9 cellular contexts compared by ENCODE assay signal in the genomic region with DNA sequence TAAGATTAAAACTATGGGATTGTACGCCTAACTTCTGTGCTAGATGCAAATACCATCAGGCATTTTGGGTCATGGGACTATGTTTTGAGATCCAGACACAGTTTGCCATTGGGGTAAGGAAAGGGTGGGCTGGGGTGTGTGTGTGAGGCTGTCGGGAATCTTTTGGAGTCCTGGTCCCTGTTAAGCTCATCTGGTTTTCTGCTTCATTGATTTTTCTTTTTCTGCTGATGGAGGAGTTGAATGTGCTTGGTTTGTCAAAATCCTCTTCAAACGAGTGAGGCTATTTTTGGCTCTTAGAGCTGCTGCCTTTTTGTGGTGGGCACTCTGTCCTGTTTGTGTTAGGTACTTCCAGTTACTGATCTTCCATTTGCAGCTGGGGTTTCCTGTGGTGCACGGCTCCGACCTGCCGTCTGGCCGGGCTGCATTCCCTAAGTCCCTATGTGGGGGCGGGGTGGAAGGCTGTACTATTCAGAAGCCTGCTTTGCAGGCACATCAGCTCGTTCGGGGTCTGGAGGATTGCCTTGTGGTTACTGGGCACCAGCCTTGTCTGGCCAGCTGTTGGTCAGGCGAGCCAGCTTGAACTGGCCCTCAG. TPM values are rescaled to one million over a fixed set of nuclear protein-coding genes. Genes with fewer than 3 reads are reported as not detected.
DNase-seq lines count a peak whose midpoint lies in the region; ATAC-seq and TF ChIP-seq lines count a peak whose summit lies in the region.
"Had no signal": no experiment of that assay in that cellular context is flagged by ENCODE, and none has a peak within 500 bp of the region (broad histone marks: within the 10 kb centered on the region; RNA-seq: fewer than 3 reads in every experiment).

No MANE protein-coding gene starts in this region.

- no peaks in the 10 kb centered on the region for H3K9me3 Mint-ChIP-seq in Calu3 (ENCODE audit: low read depth, unreplicated experiment)
- no peaks in the 10 kb centered on the region for H3K9me3 Mint-ChIP-seq in activated CD4-positive, alpha-beta memory T cell treated with anti-CD3 and anti-CD28 coated beads, Interleukin-2, amount 10 ng/mL, durations not matched to agents 7 days and 5 days

- H3K4me2 ChIP-seq in neuronal stem cell (ENCODE audit: insufficient read depth, low read length, poor library complexity, severe bottlenecking) = peak overlapping the region; percentile 77

- H2AFZ ChIP-seq in neuronal stem cell (ENCODE audit: low read length) = no peak overlapping the region

- H3K23ac ChIP-seq in neuronal stem cell (ENCODE audit: low read depth, low read length, poor library complexity) = peak overlapping the region; percentile 45

- no peak overlapping the region for H2BK120ac ChIP-seq in neuronal stem cell (ENCODE audit: low read depth, low read length)

- peak overlapping the region in 3 of 4 donors; percentile 83 to 91 (median 89) for H3K27ac ChIP-seq in gastroesophageal sphincter
- H3K27ac ChIP-seq in neuronal stem cell (replicated peaks; ENCODE audit: low read length) = peak overlapping the region; percentile 30

- ATAC-seq in gastroesophageal sphincter (no peak), HG02678 (IDR thresholded peaks at IDR 0.05; ENCODE audit: unreplicated experiment) (no peak), GM21367 (IDR thresholded peaks at IDR 0.05; ENCODE audit: unreplicated experiment) (no peak)

- peak overlapping the region; percentile 4 for H3K18ac ChIP-seq in neuronal stem cell (ENCODE audit: low read length)

- H2BK5ac ChIP-seq in neuronal stem cell (ENCODE audit: low read length) = no peak overlapping the region

- H3K27ac Mint-ChIP-seq in Calu3 (ENCODE audit: unreplicated experiment) = peak overlapping the region; percentile 36
- peak overlapping the region; percentile 73 for H3K27ac Mint-ChIP-seq in activated CD4-positive, alpha-beta memory T cell treated with anti-CD3 and anti-CD28 coated beads, Interleukin-2, amount 10 ng/mL, durations not matched to agents 7 days and 5 days

- H2BK15ac ChIP-seq in neuronal stem cell (ENCODE audit: low read length) = no peak overlapping the region

- intact Hi-C loops in Calu3 (cut with micrococcal nuclease; ENCODE audit: unreplicated experiment) = loop anchor here (2.0 to 10.0 kb wide), 2 partner anchors 36 to 62 kb away; no protein-coding TSS in a partner anchor

- H3K9ac ChIP-seq in neuronal stem cell (ENCODE audit: low read depth, low read length, poor library complexity) = no peak overlapping the region

- TF ChIP-seq POLR2A in gastroesophageal sphincter (IDR thresholded peaks at IDR 0.05) = no peak

- no peak overlapping the region for H3K14ac ChIP-seq in neuronal stem cell (ENCODE audit: low read length)

- H3K36me3 Mint-ChIP-seq in Calu3 (ENCODE audit: insufficient read depth, unreplicated experiment) = peaks cover 76% of the 10 kb centered on the region
- H3K36me3 Mint-ChIP-seq in activated CD4-positive, alpha-beta memory T cell treated with anti-CD3 and anti-CD28 coated beads, Interleukin-2, amount 10 ng/mL, durations not matched to agents 7 days and 5 days (ENCODE audit: low read depth) = peaks cover 41% of the 10 kb centered on the region

- H3K27me3 Mint-ChIP-seq in Calu3 (ENCODE audit: unreplicated experiment) = no peaks in the 10 kb centered on the region
- peaks cover 2% of the 10 kb centered on the region for H3K27me3 Mint-ChIP-seq in activated CD4-positive, alpha-beta memory T cell treated with anti-CD3 and anti-CD28 coated beads, Interleukin-2, amount 10 ng/mL, durations not matched to agents 7 days and 5 days

- H3K4me1 ChIP-seq in gastroesophageal sphincter = peaks cover 0 to 92% (median 49%) of the 10 kb centered on the region in 3 donors
- peaks cover 39 to 44% of the 10 kb centered on the region in 2 donors for H3K4me1 ChIP-seq in neuronal stem cell (ENCODE audit: control insufficient read depth in 2 of 2, insufficient read depth in 1 of 2, low read depth in 1 of 2, low read length in 2 of 2)

- H3K4me1 Mint-ChIP-seq in Calu3 (ENCODE audit: low read depth, unreplicated experiment) = peaks cover 60% of the 10 kb centered on the region
- peaks cover 74% of the 10 kb centered on the region for H3K4me1 Mint-ChIP-seq in activated CD4-positive, alpha-beta memory T cell treated with anti-CD3 and anti-CD28 coated beads, Interleukin-2, amount 10 ng/mL, durations not matched to agents 7 days and 5 days

- H3K9me3 ChIP-seq in gastroesophageal sphincter (no peaks in the 10 kb centered on the region), neuronal stem cell (replicated peaks in 1 of 2; ENCODE audit: control insufficient read depth in 2 of 2, insufficient read depth in 1 of 2, low read depth in 1 of 2, low read length in 2 of 2) (peaks cover 2 to 14% of the 10 kb centered on the region in 2 donors)

- BruUV-seq in Calu3 (replicated peaks; lab: Mats Ljungman, UMichigan) = no TSS peak

- no peak overlapping the region for H2BK12ac ChIP-seq in neuronal stem cell (ENCODE audit: low read length)

- POLR2A ChIA-PET in activated CD4-positive, alpha-beta memory T cell treated with anti-CD3 and anti-CD28 coated beads, Interleukin-2, amount 10 ng/mL, durations not matched to agents 7 days and 5 days (lab: Charles Lee) = interaction anchor here (0.9 to 4.0 kb wide), 6 partner anchors 33 to 98 kb away, joined by 3 to 25 read pairs (median 3); partner anchors contain the start of gene RSPH14

- H3K4me3 ChIP-seq in gastroesophageal sphincter (peak overlapping the region; percentile 73 to 88), neuronal stem cell (ENCODE audit: low read length in 2 of 2) (peak overlapping the region; percentile 85 to 95)

- H2AK5ac ChIP-seq in neuronal stem cell (ENCODE audit: low read depth, low read length) = no peak overlapping the region

- H3K36me3 ChIP-seq in gastroesophageal sphincter (peaks cover 0 to 8% of the 10 kb centered on the region in 2 donors), neuronal stem cell (replicated peaks in 1 of 2; ENCODE audit: control insufficient read depth in 2 of 2, insufficient read depth in 2 of 2, low read length in 2 of 2) (peaks cover 2 to 56% of the 10 kb centered on the region in 2 donors)

- 13 to 42% methylated on average over 2 to 3 of the region's 11 CpGs for WGBS in gastroesophageal sphincter (ENCODE audit: low coverage in 1 of 2), 2 donors
- WGBS in neuronal stem cell (ENCODE audit: extremely low coverage in 2 of 2, insufficient read length in 2 of 2, insufficient replicate concordance in 1 of 2), 2 donors = no CpG with 5 or more reads among the region's 11 CpGs

- H3K4me3 Mint-ChIP-seq in Calu3 (ENCODE audit: low read depth, unreplicated experiment) = peak overlapping the region; percentile 74
- H3K4me3 Mint-ChIP-seq in activated CD4-positive, alpha-beta memory T cell treated with anti-CD3 and anti-CD28 coated beads, Interleukin-2, amount 10 ng/mL, durations not matched to agents 7 days and 5 days = peak overlapping the region; percentile 83

- TF ChIP-seq EP300 in gastroesophageal sphincter (IDR thresholded peaks at IDR 0.05) = no peak

- H3K27me3 ChIP-seq in gastroesophageal sphincter (no peaks in the 10 kb centered on the region), neuronal stem cell (ENCODE audit: control insufficient read depth in 3 of 3, insufficient read depth in 3 of 3, low read depth in 1 of 3, low read length in 3 of 3) (peaks cover 0 to 12% (median 0%) of the 10 kb centered on the region in 3 experiments)

- DNase-seq in Calu3 = peak; percentile 66
- DNase-seq in KG1 (lab: John Stamatoyannopoulos, UW) = peak; percentile 8
- no peak for DNase-seq in activated CD4-positive, alpha-beta memory T cell treated with anti-CD3 and anti-CD28 coated beads, Interleukin-2, amount 10 ng/mL, durations not matched to agents 7 days and 5 days
- DNase-seq in neuronal stem cell (ENCODE audit: low spot score) = peak; percentile 74
- DNase-seq in activated effector memory CD4-positive, alpha-beta T cell treated with anti-CD3 and anti-CD28 coated beads, Interleukin-2, amount 50 U/mL, for 16 hours = no peak

- peaks cover 19% of the 10 kb centered on the region for H3K79me1 ChIP-seq in neuronal stem cell (ENCODE audit: low read depth, low read length)

- CTCF ChIA-PET in Calu3 (lab: Charles Lee) = interaction anchor here (1.3 to 2.7 kb wide), 3 partner anchors 42 to 107 kb away, joined by 3 to 21 read pairs (median 4); no protein-coding TSS in a partner anchor
- CTCF ChIA-PET in activated CD4-positive, alpha-beta memory T cell treated with anti-CD3 and anti-CD28 coated beads, Interleukin-2, amount 10 ng/mL, durations not matched to agents 7 days and 5 days (lab: Charles Lee) = interaction anchor here (0.7 to 14.0 kb wide), 3 partner anchors 60 to 203 kb away, joined by 3 to 272 read pairs (median 4); no protein-coding TSS in a partner anchor

- H3K4ac ChIP-seq in neuronal stem cell (ENCODE audit: low read length) = no peak overlapping the region

- no peak overlapping the region for H4K8ac ChIP-seq in neuronal stem cell (ENCODE audit: low read depth, low read length)

- TF ChIP-seq CTCF in Calu3 (IDR thresholded peaks at IDR 0.05; ENCODE audit: unreplicated experiment) (no peak), gastroesophageal sphincter (IDR thresholded peaks at IDR 0.05) (no peak)

- no peak overlapping the region for H4K91ac ChIP-seq in neuronal stem cell (ENCODE audit: low read depth, low read length, poor library complexity)

RNA-seq across cellular contexts. Expression of gene BCR, which starts 2.9 kb away (rescaled TPM):
- total RNA-seq in Calu3 (2022) (83.6 and 91.0 TPM in 2 replicates), gastroesophageal sphincter (10 to 100 TPM; 39.2 to 81.1 (median 46.2) TPM)
- 10 to 100 TPM; 60.7 to 63.2 TPM for total RNA-seq in activated CD4-positive, alpha-beta memory T cell treated with anti-CD3 and anti-CD28 coated beads, Interleukin-2, amount 10 ng/mL, durations not matched to agents 7 days and 5 days
- polyA plus RNA-seq in neuronal stem cell (2013, experiment 1 of 2) = 20.8 TPM
- polyA plus RNA-seq in neuronal stem cell (2013, experiment 2 of 2) = 19.8 TPM

RNA-seq across cellular contexts. Expression of gene RAB36, which starts 37.9 kb away (rescaled TPM):
- 2.1 and 2.6 TPM in 2 replicates for total RNA-seq in Calu3 (2022)
- total RNA-seq in activated CD4-positive, alpha-beta memory T cell treated with anti-CD3 and anti-CD28 coated beads, Interleukin-2, amount 10 ng/mL, durations not matched to agents 7 days and 5 days = under 1 TPM in 1 of 2 experiments, not detected in 1; 0.33 TPM
- 10 to 100 TPM in 1 of 4 donors, 1 to 10 TPM in 3; 3.9 to 12.2 (median 6.7) TPM for total RNA-seq in gastroesophageal sphincter
- polyA plus RNA-seq in neuronal stem cell (2013, experiment 1 of 2) = 4.5 TPM
- 4.5 TPM for polyA plus RNA-seq in neuronal stem cell (2013, experiment 2 of 2)

RNA-seq across cellular contexts. Expression of gene RSPH14, which starts 41.4 kb away (rescaled TPM):
- total RNA-seq in Calu3 (2022) (not detected in 2 replicates), gastroesophageal sphincter (1 to 10 TPM in 1 of 4 donors, not detected in 3; 2.7 TPM)
- total RNA-seq in activated CD4-positive, alpha-beta memory T cell treated with anti-CD3 and anti-CD28 coated beads, Interleukin-2, amount 10 ng/mL, durations not matched to agents 7 days and 5 days = not detected
- 2.0 TPM for polyA plus RNA-seq in neuronal stem cell (2013, experiment 1 of 2)
- polyA plus RNA-seq in neuronal stem cell (2013, experiment 2 of 2) = 2.2 TPM
- total RNA-seq: activated CD8-positive, alpha-beta memory T cell treated with anti-CD3 and anti-CD28 coated beads for 36 hours had no signal

Comparison
In these comparisons a context has a peak if more than half of its experiments do, and no peak if none do; other contexts are left out.
1. DNase-seq: peak in Calu3 (single experiment), KG1 (single experiment) and neuronal stem cell (single experiment); none in activated CD4-positive, alpha-beta memory T cell treated with anti-CD3 and anti-CD28 coated beads, Interleukin-2, amount 10 ng/mL, durations not matched to agents 7 days and 5 days (single experiment) and activated effector memory CD4-positive, alpha-beta T cell treated with anti-CD3 and anti-CD28 coated beads, Interleukin-2, amount 50 U/mL, for 16 hours (single experiment).